In genomic region chr3:115401298-115401697, GRCh38 we compare ENCODE assay signal across 17 cellular contexts.
A peak's percentile ranks its signal among the peaks of the same experiment; 100 is the strongest.
DNase-seq lines count a peak whose midpoint lies in the region; ATAC-seq and TF ChIP-seq lines count a peak whose summit lies in the region.
"Had no signal": no experiment of that assay in that cellular context is flagged by ENCODE, and none has a peak within 500 bp of the region (broad histone marks: within the 10 kb centered on the region; RNA-seq: fewer than 3 reads in every experiment).

No MANE protein-coding gene starts in this region.

- no peak overlapping the region for H3K9ac ChIP-seq in fibroblast of lung (ENCODE audit: insufficient read depth, low read length)

- H2AFZ ChIP-seq in fibroblast of lung (ENCODE audit: low read length), result no peak overlapping the region

- H3K79me2 ChIP-seq in fibroblast of lung (ENCODE audit: control insufficient read depth, insufficient read depth, low read length), result no peaks in the 10 kb centered on the region

- no peaks in the 10 kb centered on the region for H3K9me3 ChIP-seq in fibroblast of lung (ENCODE audit: control insufficient read depth, insufficient read depth, low read depth, low read length)
- no peaks in the 10 kb centered on the region for H3K9me3 ChIP-seq in CD8-positive, alpha-beta memory T cell (ENCODE audit: low read length)

- CTCF ChIA-PET in CD8-positive, alpha-beta memory T cell (lab: Charles Lee), result no interaction called here

- H3K4me1 Mint-ChIP-seq in CD8-positive, alpha-beta memory T cell, result no peaks in the 10 kb centered on the region
- H3K4me1 Mint-ChIP-seq: immature natural killer cell, natural killer cell had no signal

- peak; percentile 63 for ATAC-seq in omental fat pad (ENCODE audit: low FRiP score)
- no peak for ATAC-seq in GM21447 (IDR thresholded peaks at IDR 0.05; ENCODE audit: unreplicated experiment)
- ATAC-seq: activated CD4-positive, CD25-positive, alpha-beta regulatory T cell treated with anti-CD3 and anti-CD28 coated beads, Interleukin-2, amount 50 U/mL, for 24 hours; natural killer cell had no signal

- H3K4me1 ChIP-seq in fibroblast of lung (ENCODE audit: control insufficient read depth, extremely low read depth, insufficient read depth, low read length), result peaks cover 12% of the 10 kb centered on the region
- H3K4me1 ChIP-seq in CD8-positive, alpha-beta memory T cell (ENCODE audit: insufficient read depth, low read length), result no peaks in the 10 kb centered on the region

- DNase-seq in AG09319 (ENCODE audit: extremely low read depth, low read depth) (peak; percentile 27), NCI-H226 (peak; percentile 22), fibroblast of lung (ENCODE audit: low read depth in 2 of 2) (peak; percentile 90 to 96), omental fat pad (ENCODE audit: low spot score) (no peak), T1000 (lab: John Stamatoyannopoulos, UW) (no peak)
- DNase-seq in stimulated activated naive CD4-positive, alpha-beta T cell treated with Interleukin-2 at 50 U/mL for 16 hours (lab: John Stamatoyannopoulos, UW), result no peak
- no peak for DNase-seq in CD8-positive, alpha-beta memory T cell
- DNase-seq: activated T-cell treated with anti-CD3 and anti-CD28 coated beads, Interleukin-2, amount 50 U/mL, for 1 hour; anterior cingulate cortex; C1 segment of cervical spinal cord; immature natural killer cell; KG1; natural killer cell; NCI-H2029 treated with DMSO at 0.1 percent for 48 hours; stimulated activated CD4-positive, alpha-beta T cell treated with anti-CD3 and anti-CD28 coated beads, Interleukin-15, amount 100 ng/mL, for 24 hours had no signal

- no peak overlapping the region for H3K4me2 ChIP-seq in fibroblast of lung (ENCODE audit: extremely low read depth, insufficient read depth, low read length)

- POLR2A ChIA-PET in CD8-positive, alpha-beta memory T cell (lab: Charles Lee), result no interaction called here

- no peak overlapping the region for H3K4me3 Mint-ChIP-seq in CD8-positive, alpha-beta memory T cell
- H3K4me3 Mint-ChIP-seq: immature natural killer cell, natural killer cell had no signal

- no peaks in the 10 kb centered on the region for H4K20me1 ChIP-seq in fibroblast of lung (ENCODE audit: control insufficient read depth, extremely low read depth, insufficient read depth, low read length)

- H3K27ac Mint-ChIP-seq in CD8-positive, alpha-beta memory T cell, result no peak overlapping the region
- H3K27ac Mint-ChIP-seq: immature natural killer cell, natural killer cell had no signal

- H3K9me3 Mint-ChIP-seq in CD8-positive, alpha-beta memory T cell, result no peaks in the 10 kb centered on the region

- H3K27me3 ChIP-seq in fibroblast of lung (ENCODE audit: control insufficient read depth, insufficient read depth, low read length), result no peaks in the 10 kb centered on the region
- H3K27me3 ChIP-seq in CD8-positive, alpha-beta memory T cell (ENCODE audit: insufficient read depth, low read length, poor library complexity, severe bottlenecking), result no peaks in the 10 kb centered on the region

- H3K27me3 Mint-ChIP-seq in CD8-positive, alpha-beta memory T cell, result no peaks in the 10 kb centered on the region

- H3K27ac ChIP-seq in fibroblast of lung (ENCODE audit: insufficient read depth, low read length), result peak overlapping the region; percentile 52
- no peak overlapping the region for H3K27ac ChIP-seq in CD8-positive, alpha-beta memory T cell (ENCODE audit: low read depth, low read length)

- no peaks in the 10 kb centered on the region for H3K36me3 ChIP-seq in fibroblast of lung (ENCODE audit: control insufficient read depth, insufficient read depth, low read length)
- no peaks in the 10 kb centered on the region for H3K36me3 ChIP-seq in CD8-positive, alpha-beta memory T cell (ENCODE audit: insufficient read depth, low read length)

- H3K4me3 ChIP-seq in fibroblast of lung (replicated peaks in 1 of 4; ENCODE audit: control extremely low read depth in 1 of 4, insufficient read depth in 1 of 4, low read depth in 3 of 4, low read length in 4 of 4), result no peak overlapping the region
- H3K4me3 ChIP-seq in CD8-positive, alpha-beta memory T cell (ENCODE audit: low read length), result no peak overlapping the region

- TF ChIP-seq CTCF in AG09319 (IDR thresholded peaks at IDR 0.05; ENCODE audit: low read depth, low read length), result no peak
- TF ChIP-seq CTCF in fibroblast of lung (conservative IDR thresholded peaks at IDR 0.05 in 1 of 2, IDR thresholded peaks at IDR 0.05 in 1 of 2; ENCODE audit: low read depth in 1 of 2, low read length in 2 of 2), result no peak
- TF ChIP-seq CTCF in omental fat pad (IDR thresholded peaks at IDR 0.05), result no peak

- no peaks in the 10 kb centered on the region for H3K36me3 Mint-ChIP-seq in CD8-positive, alpha-beta memory T cell
- H3K36me3 Mint-ChIP-seq: immature natural killer cell, natural killer cell had no signal

Comparison
In these comparisons a context has a peak if more than half of its experiments do, and no peak if none do; other contexts are left out.
1. DNase-seq: peak in AG09319 (single experiment), NCI-H226 (single experiment) and fibroblast of lung (2 of 2); none in omental fat pad (single experiment), stimulated activated naive CD4-positive, alpha-beta T cell treated with Interleukin-2 at 50 U/mL for 16 hours (single experiment), CD8-positive, alpha-beta memory T cell (0 of 5) and T1000 (single experiment).